In genomic region chr2:46657042-46657504, GRCh38 we compare ENCODE assay signal across 9 cellular contexts. TPM values are rescaled to one million over a fixed set of nuclear protein-coding genes. Genes with fewer than 3 reads are reported as not detected.
A peak's percentile ranks its signal among the peaks of the same experiment; 100 is the strongest.
DNase-seq lines count a peak whose midpoint lies in the region; ATAC-seq and TF ChIP-seq lines count a peak whose summit lies in the region.
"Had no signal": no experiment of that assay in that cellular context is flagged by ENCODE, and none has a peak within 500 bp of the region (broad histone marks: within the 10 kb centered on the region; RNA-seq: fewer than 3 reads in every experiment).

No MANE protein-coding gene starts in this region.

- peak; percentile 75 for ATAC-seq in body of pancreas
- peak; percentile 58 to 79 (median 72) for ATAC-seq in right lobe of liver
- no peak for ATAC-seq in GM18502 (IDR thresholded peaks at IDR 0.05; ENCODE audit: poor library complexity, unreplicated experiment)

- 16 to 23% methylated on average over 3 of the region's 3 CpGs for WGBS in body of pancreas, 2 donors
- WGBS in right lobe of liver (ENCODE audit: insufficient coverage, low coverage, low lambda C conversion rate, missing lambda C conversion rate): 9% methylated on average over 3 of the region's 3 CpGs

- TF ChIP-seq POLR2A in body of pancreas (IDR thresholded peaks at IDR 0.05) (no peak), right lobe of liver (IDR thresholded peaks at IDR 0.05) (no peak)

- H3K27me3 ChIP-seq in body of pancreas (no peaks in the 10 kb centered on the region), right lobe of liver (no peaks in the 10 kb centered on the region)
- H3K27me3 ChIP-seq: BLaER1 had no signal

- intact Hi-C loops in body of pancreas (cut with DNase I): no loop called here
- intact Hi-C loops in right lobe of liver (cut with DNase I): no loop called here

- H3K27ac ChIP-seq in body of pancreas (no peak overlapping the region), right lobe of liver (no peak overlapping the region)
- H3K27ac ChIP-seq: BLaER1 had no signal

- H3K4me3 ChIP-seq in body of pancreas (no peak overlapping the region), right lobe of liver (no peak overlapping the region)
- H3K4me3 ChIP-seq: BLaER1 had no signal

- peak in 6 of 7 experiments; percentile 16 to 50 (median 41) for TF ChIP-seq CTCF in body of pancreas (IDR thresholded peaks at IDR 0.05)
- peak; percentile 30 to 53 (median 36) for TF ChIP-seq CTCF in right lobe of liver (IDR thresholded peaks at IDR 0.05)

- H3K36me3 ChIP-seq in body of pancreas (replicated peaks in 1 of 2; ENCODE audit: insufficient read depth in 1 of 2, low read depth in 2 of 2) (no peaks in the 10 kb centered on the region), right lobe of liver (no peaks in the 10 kb centered on the region)
- H3K36me3 ChIP-seq: BLaER1 had no signal

- H3K4me1 ChIP-seq in body of pancreas: peaks cover 4% of the 10 kb centered on the region
- no peaks in the 10 kb centered on the region for H3K4me1 ChIP-seq in right lobe of liver
- H3K4me1 ChIP-seq: BLaER1 had no signal

- DNase-seq in NCI-H1417 (lab: John Stamatoyannopoulos, UW): peak in 2 of 3 experiments; percentile 25 to 50
- DNase-seq in NCI-H1417 treated with DMSO at 0.1 percent for 48 hours (lab: John Stamatoyannopoulos, UW): no peak
- peak; percentile 7 for DNase-seq in NCI-H1105 (lab: John Stamatoyannopoulos, UW)
- DNase-seq in body of pancreas: peak in 3 of 4 donors; percentile 46 to 59 (median 46)
- DNase-seq in right lobe of liver: no peak
- no peak for DNase-seq in NK-92 treated with Interleukin-12 subunit alpha and Interleukin-12 subunit beta, amount 100 ng/mL, for 24 hours (lab: John Stamatoyannopoulos, UW)
- no peak for DNase-seq in activated CD4-positive, alpha-beta T cell treated with anti-CD3 and anti-CD28 coated beads for 1 hour

- H3K9me3 ChIP-seq in body of pancreas (no peaks in the 10 kb centered on the region), right lobe of liver (no peaks in the 10 kb centered on the region)
- H3K9me3 ChIP-seq: BLaER1 had no signal

RNA-seq across cellular contexts. Expression of gene CRIPT, which starts 40.1 kb away (rescaled TPM):
- total RNA-seq in body of pancreas: 1 to 10 TPM; 5.3 to 8.6 TPM
- total RNA-seq in right lobe of liver: 1 to 10 TPM; 5.2 to 9.7 (median 7.0) TPM

RNA-seq across cellular contexts. Expression of gene PIGF, which starts 40.2 kb away (rescaled TPM):
- total RNA-seq in body of pancreas: 10 to 100 TPM; 11.4 to 11.5 TPM
- total RNA-seq in right lobe of liver: 10 to 100 TPM in 3 of 6 experiments, 1 to 10 TPM in 3; 8.4 to 12.1 (median 10.0) TPM

RNA-seq across cellular contexts. Expression of gene SOCS5, which starts 42.0 kb away (rescaled TPM):
- 10 to 100 TPM; 11.5 to 17.9 TPM for total RNA-seq in body of pancreas
- total RNA-seq in right lobe of liver: 1 to 10 TPM; 5.1 to 8.2 (median 6.3) TPM

Comparison
In these comparisons a context has a peak if more than half of its experiments do, and no peak if none do; other contexts are left out.
1. DNase-seq: peak in NCI-H1417 (2 of 3), NCI-H1105 (single experiment) and body of pancreas (3 of 4); none in NCI-H1417 treated with DMSO at 0.1 percent for 48 hours (single experiment), right lobe of liver (0 of 3), NK-92 treated with Interleukin-12 subunit alpha and Interleukin-12 subunit beta, amount 100 ng/mL, for 24 hours (single experiment) and activated CD4-positive, alpha-beta T cell treated with anti-CD3 and anti-CD28 coated beads for 1 hour (single experiment).